ENCODE assay signal across 17 cellular contexts in genomic region chr9:133999866-134000265, GRCh38. TPM values are rescaled to one million over a fixed set of nuclear protein-coding genes. Genes with fewer than 3 reads are reported as not detected.
DNase-seq lines count a peak whose midpoint lies in the region; ATAC-seq and TF ChIP-seq lines count a peak whose summit lies in the region.
"Had no signal": no experiment of that assay in that cellular context is flagged by ENCODE, and none has a peak within 500 bp of the region (broad histone marks: within the 10 kb centered on the region; RNA-seq: fewer than 3 reads in every experiment).

No MANE protein-coding gene starts in this region.

- H3K27ac ChIP-seq in GM23338 (ENCODE audit: low read depth) (no peak overlapping the region), breast epithelium (no peak overlapping the region)
- H3K27ac ChIP-seq: 22Rv1; BLaER1 treated with 17β-estradiol and CSF1 and Interleukin-3, amounts not matched to agents 10 nM and 100 nM had no signal

- H3K9me2 ChIP-seq in GM23338 (ENCODE audit: insufficient read depth) = no peaks in the 10 kb centered on the region

- no peaks in the 10 kb centered on the region for H3K9me3 ChIP-seq in breast epithelium
- H3K9me3 ChIP-seq: BLaER1 treated with 17β-estradiol and CSF1 and Interleukin-3, amounts not matched to agents 10 nM and 100 nM had no signal

- H3K27ac Mint-ChIP-seq in nephron (peak overlapping the region; percentile 45 to 80 (median 77)), GM23338 (no peak overlapping the region)
- H3K27ac Mint-ChIP-seq: CD8-positive, alpha-beta memory T cell had no signal

- peak; percentile 40 for DNase-seq in Right ventricle myocardium inferior (ENCODE audit: missing footprints)
- no peak for DNase-seq in left cardiac atrium
- peak; percentile 22 for DNase-seq in choroid plexus epithelial cell (ENCODE audit: low read depth)
- no peak for DNase-seq in NCI-H1092 (lab: John Stamatoyannopoulos, UW)
- no peak for DNase-seq in GM23338 (ENCODE audit: low spot score)
- DNase-seq in A172 (ENCODE audit: low spot score) = no peak
- DNase-seq in breast epithelium (ENCODE audit: low spot score in 2 of 2) = no peak
- DNase-seq: CD8-positive, alpha-beta memory T cell; DMS79 treated with DMSO at 0.1 percent for 48 hours; GOT3; KG1; NCI-H1436; NCI-H2029 treated with DMSO at 0.1 percent for 48 hours; NCI-H82 had no signal

- TF ChIP-seq CTCF in choroid plexus epithelial cell (conservative IDR thresholded peaks at IDR 0.05; ENCODE audit: low read depth, low read length) (no peak), nephron (IDR thresholded peaks at IDR 0.05; ENCODE audit: unreplicated experiment in 3 of 3) (no peak), GM23338 (conservative IDR thresholded peaks at IDR 0.05; ENCODE audit: low read depth in 2 of 2) (peak in 1 of 2 experiments; percentile 23; a peak in 1 of 4 replicates), breast epithelium (IDR thresholded peaks at IDR 0.05) (no peak)

- H3K36me3 ChIP-seq in GM23338 (ENCODE audit: insufficient read depth) = no peaks in the 10 kb centered on the region
- H3K36me3 ChIP-seq in breast epithelium = no peaks in the 10 kb centered on the region
- H3K36me3 ChIP-seq: BLaER1 treated with 17β-estradiol and CSF1 and Interleukin-3, amounts not matched to agents 10 nM and 100 nM had no signal

- H3K4me3 ChIP-seq in choroid plexus epithelial cell (ENCODE audit: low read depth, low read length) (no peak overlapping the region), GM23338 (no peak overlapping the region), breast epithelium (no peak overlapping the region)
- H3K4me3 ChIP-seq: BLaER1 treated with 17β-estradiol and CSF1 and Interleukin-3, amounts not matched to agents 10 nM and 100 nM had no signal

- ATAC-seq in Right ventricle myocardium inferior (no peak), left cardiac atrium (no peak), GM23338 (no peak)

- intact Hi-C loops in Right ventricle myocardium inferior (cut with DNase I) (no loop called here), left cardiac atrium (cut with DNase I) (no loop called here), breast epithelium (cut with DNase I; ENCODE audit: low total_unique reads) (no loop called here)

- H4K20me1 ChIP-seq in GM23338 (replicated peaks; ENCODE audit: insufficient read depth) = no peaks in the 10 kb centered on the region; the same call in 1 of the 2 replicates

- H2AFZ ChIP-seq in GM23338 = no peak overlapping the region

- no peaks in the 10 kb centered on the region for H3K79me2 ChIP-seq in GM23338 (replicated peaks; ENCODE audit: insufficient read depth)

- no peak overlapping the region for H3K4me2 ChIP-seq in GM23338
- H3K4me2 ChIP-seq: BLaER1 treated with 17β-estradiol and CSF1 and Interleukin-3, amounts not matched to agents 10 nM and 100 nM had no signal

- TF ChIP-seq POLR2A in breast epithelium (IDR thresholded peaks at IDR 0.05) = no peak

- no peaks in the 10 kb centered on the region for H3F3A ChIP-seq in GM23338 (replicated peaks; ENCODE audit: low read depth)

- H3K9me3 Mint-ChIP-seq in nephron (no peaks in the 10 kb centered on the region), GM23338 (peaks cover 5% of the 10 kb centered on the region)
- H3K9me3 Mint-ChIP-seq: CD8-positive, alpha-beta memory T cell had no signal

- H3K27me3 ChIP-seq in GM23338 (ENCODE audit: insufficient read depth) (no peaks in the 10 kb centered on the region), breast epithelium (no peaks in the 10 kb centered on the region)
- H3K27me3 ChIP-seq: BLaER1 treated with 17β-estradiol and CSF1 and Interleukin-3, amounts not matched to agents 10 nM and 100 nM had no signal

- H3K4me1 Mint-ChIP-seq in nephron = peaks cover 18% of the 10 kb centered on the region
- peaks cover 2% of the 10 kb centered on the region; the same call in 2 of the 3 replicates for H3K4me1 Mint-ChIP-seq in GM23338
- H3K4me1 Mint-ChIP-seq: CD8-positive, alpha-beta memory T cell had no signal

- H3K36me3 Mint-ChIP-seq in nephron (ENCODE audit: low read depth) = no peaks in the 10 kb centered on the region
- H3K36me3 Mint-ChIP-seq in GM23338 (ENCODE audit: low read depth) = no peaks in the 10 kb centered on the region
- H3K36me3 Mint-ChIP-seq: CD8-positive, alpha-beta memory T cell had no signal

- no peaks in the 10 kb centered on the region for H3K4me1 ChIP-seq in GM23338 (ENCODE audit: insufficient read depth)
- H3K4me1 ChIP-seq in breast epithelium = no peaks in the 10 kb centered on the region

- H3K27me3 Mint-ChIP-seq in nephron (ENCODE audit: low read depth) = peaks cover 19% of the 10 kb centered on the region
- H3K27me3 Mint-ChIP-seq in GM23338 (ENCODE audit: insufficient read depth, low read depth, poor library complexity) = peaks cover 2% of the 10 kb centered on the region

- H3K4me3 Mint-ChIP-seq in nephron (peak overlapping the region in 1 of 3 experiments; percentile 6), GM23338 (no peak overlapping the region)
- H3K4me3 Mint-ChIP-seq: CD8-positive, alpha-beta memory T cell had no signal

TF ChIP-seq in GM23338, 12 proteins besides CTCF, POLR2A, EP300 and RAD21:
- TF ChIP-seq NANOG (IDR thresholded peaks at IDR 0.05; ENCODE audit: borderline replicate concordance) (no peak), EZH2 (IDR thresholded peaks at IDR 0.05; ENCODE audit: low read depth, unreplicated experiment) (no peak), ZNF114 (CRISPR knock-in tag; IDR thresholded peaks at IDR 0.05) (no peak), STAT1 (IDR thresholded peaks at IDR 0.05; ENCODE audit: unreplicated experiment) (no peak)
- TF ChIP-seq, protein P1, sequence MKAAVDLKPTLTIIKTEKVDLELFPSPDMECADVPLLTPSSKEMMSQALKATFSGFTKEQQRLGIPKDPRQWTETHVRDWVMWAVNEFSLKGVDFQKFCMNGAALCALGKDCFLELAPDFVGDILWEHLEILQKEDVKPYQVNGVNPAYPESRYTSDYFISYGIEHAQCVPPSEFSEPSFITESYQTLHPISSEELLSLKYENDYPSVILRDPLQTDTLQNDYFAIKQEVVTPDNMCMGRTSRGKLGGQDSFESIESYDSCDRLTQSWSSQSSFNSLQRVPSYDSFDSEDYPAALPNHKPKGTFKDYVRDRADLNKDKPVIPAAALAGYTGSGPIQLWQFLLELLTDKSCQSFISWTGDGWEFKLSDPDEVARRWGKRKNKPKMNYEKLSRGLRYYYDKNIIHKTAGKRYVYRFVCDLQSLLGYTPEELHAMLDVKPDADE (IDR thresholded peaks at IDR 0.05) = no peak

RNA-seq across cellular contexts. Expression of gene VAV2, which starts 7.7 kb away (rescaled TPM):
- 7.6 TPM for total RNA-seq in Right ventricle myocardium inferior
- total RNA-seq in left cardiac atrium = 1 to 10 TPM; 8.3 to 9.6 TPM
- total RNA-seq in GM23338 (2014; rRNA removed; shearing (Covaris generic)) = 24.3 and 28.9 TPM in 2 replicates
- 7.2 and 8.1 TPM in 2 replicates for polyA plus RNA-seq in GM23338 (2016; fragmentation: Nextera tagmentation; extraction: Ambion mirVana)
- total RNA-seq in A172 (2014; rRNA removed; shearing (Covaris generic)) = 14.2 and 14.4 TPM in 2 replicates
- 1 to 10 TPM; 5.3 to 9.5 (median 8.8) TPM for total RNA-seq in breast epithelium

RNA-seq across cellular contexts. Expression of gene BRD3OS, which starts 25.4 kb away (rescaled TPM):
- total RNA-seq in Right ventricle myocardium inferior (6.2 TPM), left cardiac atrium (1 to 10 TPM; 7.0 to 7.9 TPM), breast epithelium (10 to 100 TPM; 11.1 to 14.4 (median 11.4) TPM)
- 12.8 and 16.0 TPM in 2 replicates for total RNA-seq in GM23338 (2014; rRNA removed; shearing (Covaris generic))
- 9.2 and 10.9 TPM in 2 replicates for polyA plus RNA-seq in GM23338 (2016; fragmentation: Nextera tagmentation; extraction: Ambion mirVana)
- total RNA-seq in A172 (2014; rRNA removed; shearing (Covaris generic)) = 29.1 and 31.5 TPM in 2 replicates

Comparison
In these comparisons a context has a peak if more than half of its experiments do, and no peak if none do; other contexts are left out.
1. DNase-seq: peak in Right ventricle myocardium inferior (single experiment) and choroid plexus epithelial cell (single experiment); none in left cardiac atrium (single experiment), NCI-H1092 (single experiment), GM23338 (single experiment), A172 (single experiment) and breast epithelium (0 of 2).